In the genomic region with DNA sequence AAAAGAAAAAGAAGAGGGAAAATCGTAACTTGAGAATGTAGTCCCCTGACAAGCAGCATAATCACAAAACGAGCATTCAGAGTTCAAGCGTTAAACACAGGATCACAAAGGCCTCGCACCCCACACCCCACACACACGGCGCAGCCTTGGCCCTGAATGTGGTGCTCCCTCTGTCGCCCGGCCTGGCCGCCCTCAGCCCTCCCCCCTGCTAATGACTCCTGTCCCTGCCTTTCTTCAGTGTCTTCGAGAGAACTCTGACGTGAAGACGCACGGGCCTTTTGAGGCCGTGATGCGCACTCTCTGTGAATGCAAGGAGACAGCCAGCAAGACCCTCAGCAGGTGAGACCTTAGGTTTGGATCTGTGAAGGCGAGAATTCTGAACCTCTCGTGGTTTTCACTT, we compare ENCODE assay signal across 18 cellular contexts. TPM values are rescaled to one million over a fixed set of nuclear protein-coding genes. Genes with fewer than 3 reads are reported as not detected.
DNase-seq lines count a peak whose midpoint lies in the region; ATAC-seq and TF ChIP-seq lines count a peak whose summit lies in the region.
"Had no signal": no experiment of that assay in that cellular context is flagged by ENCODE, and none has a peak within 500 bp of the region (broad histone marks: within the 10 kb centered on the region; RNA-seq: fewer than 3 reads in every experiment).

No MANE protein-coding gene starts in this region.

- POLR2A ChIA-PET in RWPE1 (lab: Yijun Ruan, JAX; ENCODE audit: low non-redundant PET): no interaction called here

- H3K4me1 Mint-ChIP-seq in activated T-helper 2 cell treated with anti-CD3 and anti-CD28 coated beads, Interferon-gamma antibody, Interleukin-2, Interleukin-4, amounts not matched to agents 10 μg/mL and 5 μg/mL and 100 μg/mL, durations not matched to agents 14 hours and 24 hours and 36 hours (ENCODE audit: low read depth): no peaks in the 10 kb centered on the region
- H3K4me1 Mint-ChIP-seq in glutamatergic neuron (ENCODE audit: low read depth, unreplicated experiment) (peaks cover 15% of the 10 kb centered on the region), nephron progenitor cell (peaks cover 15% of the 10 kb centered on the region)
- H3K4me1 Mint-ChIP-seq: CD8-positive, alpha-beta memory T cell had no signal

- peaks cover 90% of the 10 kb centered on the region for H3K36me3 Mint-ChIP-seq in activated T-helper 2 cell treated with anti-CD3 and anti-CD28 coated beads, Interferon-gamma antibody, Interleukin-2, Interleukin-4, amounts not matched to agents 10 μg/mL and 5 μg/mL and 100 μg/mL, durations not matched to agents 14 hours and 24 hours and 36 hours (ENCODE audit: low read depth)
- H3K36me3 Mint-ChIP-seq in glutamatergic neuron (ENCODE audit: unreplicated experiment): no peaks in the 10 kb centered on the region
- peaks cover 17% of the 10 kb centered on the region for H3K36me3 Mint-ChIP-seq in nephron progenitor cell (ENCODE audit: low read depth)

- intact Hi-C loops in activated T-helper 2 cell treated with anti-CD3 and anti-CD28 coated beads, Interferon-gamma antibody, Interleukin-2, Interleukin-4, amounts not matched to agents 10 μg/mL and 5 μg/mL and 100 μg/mL, durations not matched to agents 14 hours and 24 hours and 36 hours (cut with micrococcal nuclease): no loop called here

- no peaks in the 10 kb centered on the region for H3K9me3 Mint-ChIP-seq in activated T-helper 2 cell treated with anti-CD3 and anti-CD28 coated beads, Interferon-gamma antibody, Interleukin-2, Interleukin-4, amounts not matched to agents 10 μg/mL and 5 μg/mL and 100 μg/mL, durations not matched to agents 14 hours and 24 hours and 36 hours
- H3K9me3 Mint-ChIP-seq in glutamatergic neuron (ENCODE audit: unreplicated experiment): no peaks in the 10 kb centered on the region
- no peaks in the 10 kb centered on the region for H3K9me3 Mint-ChIP-seq in nephron progenitor cell
- H3K9me3 Mint-ChIP-seq: CD8-positive, alpha-beta memory T cell had no signal

- H3K27me3 Mint-ChIP-seq in activated T-helper 2 cell treated with anti-CD3 and anti-CD28 coated beads, Interferon-gamma antibody, Interleukin-2, Interleukin-4, amounts not matched to agents 10 μg/mL and 5 μg/mL and 100 μg/mL, durations not matched to agents 14 hours and 24 hours and 36 hours (ENCODE audit: low read depth): no peaks in the 10 kb centered on the region
- H3K27me3 Mint-ChIP-seq in glutamatergic neuron (ENCODE audit: unreplicated experiment) (no peaks in the 10 kb centered on the region), nephron progenitor cell (ENCODE audit: low read depth, poor library complexity) (no peaks in the 10 kb centered on the region)
- H3K27me3 Mint-ChIP-seq: CD8-positive, alpha-beta memory T cell had no signal

- no peak overlapping the region for H3K4me3 Mint-ChIP-seq in activated T-helper 2 cell treated with anti-CD3 and anti-CD28 coated beads, Interferon-gamma antibody, Interleukin-2, Interleukin-4, amounts not matched to agents 10 μg/mL and 5 μg/mL and 100 μg/mL, durations not matched to agents 14 hours and 24 hours and 36 hours (ENCODE audit: low read depth)
- H3K4me3 Mint-ChIP-seq in glutamatergic neuron (ENCODE audit: unreplicated experiment) (no peak overlapping the region), nephron progenitor cell (no peak overlapping the region)
- H3K4me3 Mint-ChIP-seq: CD8-positive, alpha-beta memory T cell had no signal

- no peak for ATAC-seq in HG02885 (IDR thresholded peaks at IDR 0.05; ENCODE audit: poor library complexity, unreplicated experiment)
- ATAC-seq: Panc1 had no signal

- H3K27ac Mint-ChIP-seq in activated T-helper 2 cell treated with anti-CD3 and anti-CD28 coated beads, Interferon-gamma antibody, Interleukin-2, Interleukin-4, amounts not matched to agents 10 μg/mL and 5 μg/mL and 100 μg/mL, durations not matched to agents 14 hours and 24 hours and 36 hours: peak overlapping the region; percentile 30
- peak overlapping the region; percentile 40 for H3K27ac Mint-ChIP-seq in glutamatergic neuron (ENCODE audit: unreplicated experiment)
- peak overlapping the region; percentile 38 for H3K27ac Mint-ChIP-seq in nephron progenitor cell

- CTCF ChIA-PET in RWPE1 (lab: Yijun Ruan, JAX): no interaction called here

- DNase-seq in RWPE1 (ENCODE audit: low spot score) (no peak), glutamatergic neuron (no peak), nephron progenitor cell (no peak), retina (no peak), NCI-H2107 (lab: John Stamatoyannopoulos, UW) (no peak)
- DNase-seq in activated T-helper 2 cell treated with anti-CD3 and anti-CD28 coated beads, Interferon-gamma antibody, Interleukin-2, Interleukin-4, amounts not matched to agents 10 μg/mL and 5 μg/mL and 100 μg/mL, durations not matched to agents 14 hours and 24 hours and 36 hours (ENCODE audit: low spot score): no peak
- DNase-seq in activated CD8-positive, alpha-beta memory T cell treated with anti-CD3 and anti-CD28 coated beads for 24 hours: no peak
- DNase-seq: ACHN; C1 segment of cervical spinal cord; CD8-positive, alpha-beta memory T cell; KG1; NCI-H1105 treated with DMSO at 0.1 percent for 48 hours; NCI-H1694 treated with DMSO at 0.1 percent for 48 hours; NCI-H226; NCI-H524 treated with DMSO at 0.1 percent for 48 hours had no signal

- TF ChIP-seq CTCF in RWPE1 (conservative IDR thresholded peaks at IDR 0.05; ENCODE audit: low read depth): no peak
- no peak for TF ChIP-seq CTCF in glutamatergic neuron (IDR thresholded peaks at IDR 0.05; ENCODE audit: partially characterized antibody, unreplicated experiment)
- no peak for TF ChIP-seq CTCF in nephron progenitor cell (IDR thresholded peaks at IDR 0.05)

- H3K27ac ChIP-seq in RWPE1: peak overlapping the region; percentile 11; the same call in 1 of the 2 replicates
- H3K27ac ChIP-seq: SJSA1 had no signal

RNA-seq across cellular contexts. Expression of a gene that starts 47.5 kb away (rescaled TPM):
- 16.1 and 16.8 TPM in 2 replicates for total RNA-seq in activated T-helper 2 cell treated with anti-CD3 and anti-CD28 coated beads, Interferon-gamma antibody, Interleukin-2, Interleukin-4, amounts not matched to agents 10 μg/mL and 5 μg/mL and 100 μg/mL, durations not matched to agents 14 hours and 24 hours and 36 hours
- total RNA-seq in glutamatergic neuron (ENCODE audit: unreplicated experiment): 42.1 TPM
